Comparison of ENCODE assay signal across 8 cellular contexts in genomic region chr16:87636050-87636684, GRCh38. TPM values are rescaled to one million over a fixed set of nuclear protein-coding genes. Genes with fewer than 3 reads are reported as not detected.
A peak's percentile ranks its signal among the peaks of the same experiment; 100 is the strongest.
DNase-seq lines count a peak whose midpoint lies in the region; ATAC-seq and TF ChIP-seq lines count a peak whose summit lies in the region.

No MANE protein-coding gene starts in this region.

- H3K4me1 ChIP-seq in DOHH2 (ENCODE audit: control insufficient read depth, low read length) (peaks cover 22% of the 10 kb centered on the region), osteoblast (ENCODE audit: insufficient read depth, low read length) (no peaks in the 10 kb centered on the region), testis (peaks cover 9% of the 10 kb centered on the region)

- H3K27ac ChIP-seq in DOHH2 (ENCODE audit: low read depth, low read length), result peak overlapping the region; percentile 44
- no peak overlapping the region for H3K27ac ChIP-seq in osteoblast (ENCODE audit: low read depth, low read length)
- H3K27ac ChIP-seq in testis, result no peak overlapping the region

- H3K36me3 ChIP-seq in DOHH2 (ENCODE audit: control insufficient read depth, low read length) (no peaks in the 10 kb centered on the region), osteoblast (ENCODE audit: insufficient read depth, low read length) (no peaks in the 10 kb centered on the region), testis (ENCODE audit: low read depth, missing control alignments) (no peaks in the 10 kb centered on the region)

- H3K9me3 ChIP-seq in DOHH2 (ENCODE audit: control insufficient read depth, insufficient read depth, low read length) (peaks cover 3% of the 10 kb centered on the region), osteoblast (ENCODE audit: low read depth, low read length) (peaks cover under 1% of the 10 kb centered on the region), testis (no peaks in the 10 kb centered on the region)

- TF ChIP-seq CTCF in DOHH2 (IDR thresholded peaks at IDR 0.05; ENCODE audit: low read depth, low read length, poor library complexity, severe bottlenecking) (peak; percentile 62), LNCaP clone FGC (IDR thresholded peaks at IDR 0.05; ENCODE audit: control insufficient read depth, extremely low read depth, insufficient read depth) (peak; percentile 83), fibroblast of villous mesenchyme (IDR thresholded peaks at IDR 0.05; ENCODE audit: insufficient read depth, low read depth, low read length) (peak; percentile 75), osteoblast (IDR thresholded peaks at IDR 0.05; ENCODE audit: extremely low read depth, low read depth, low read length) (peak; percentile 71), testis (IDR thresholded peaks at IDR 0.05) (peak; percentile 33 to 65 (median 53))

- H4K20me1 ChIP-seq in DOHH2 (ENCODE audit: control insufficient read depth, insufficient read depth, low read depth, low read length) (no peaks in the 10 kb centered on the region), osteoblast (ENCODE audit: insufficient read depth, low read length) (no peaks in the 10 kb centered on the region)

- H3K79me2 ChIP-seq in DOHH2 (ENCODE audit: control insufficient read depth, low read length) (no peaks in the 10 kb centered on the region), osteoblast (ENCODE audit: insufficient read depth, low read length) (no peaks in the 10 kb centered on the region)

- H3K4me2 ChIP-seq in DOHH2 (ENCODE audit: low read length) (peak overlapping the region; percentile 88), osteoblast (ENCODE audit: insufficient read depth, low read length) (peak overlapping the region; percentile 75)

- WGBS in testis, 2 donors, result 28 to 40% methylated on average over 1 to 31 of the region's 31 CpGs

- H2AFZ ChIP-seq in osteoblast (ENCODE audit: low read length), result peak overlapping the region; percentile 59

- H3K27me3 ChIP-seq in DOHH2 (ENCODE audit: control insufficient read depth, low read length), result peaks cover 14% of the 10 kb centered on the region
- peaks cover 36% of the 10 kb centered on the region for H3K27me3 ChIP-seq in osteoblast (ENCODE audit: insufficient read depth, low read length)
- H3K27me3 ChIP-seq in testis, result no peaks in the 10 kb centered on the region

- intact Hi-C loops in testis (cut with DNase I; ENCODE audit: low total_unique reads), result loop anchor here (10.0 kb wide), 1 partner anchor 221 kb away; no protein-coding TSS in a partner anchor

- no peak for TF ChIP-seq POLR2A in testis (IDR thresholded peaks at IDR 0.05)

- no peak for ATAC-seq in GM19023 (IDR thresholded peaks at IDR 0.05; ENCODE audit: unreplicated experiment)

- DNase-seq in LNCaP clone FGC (ENCODE audit: low read depth) (peak; percentile 23), SIG-M5 (lab: John Stamatoyannopoulos, UW) (peak; percentile 53), fibroblast of villous mesenchyme (ENCODE audit: low read depth) (peak; percentile 82), osteoblast (ENCODE audit: insufficient read length, low spot score, missing footprints) (peak; percentile 100), testis (peak; percentile 85)
- DNase-seq in activated T-helper 9 cell treated with anti-CD3 and anti-CD28 coated beads, Interleukin-2, amount 50 U/mL, for 16 hours (ENCODE audit: low read depth), result peak; percentile 73

- no peaks in the 10 kb centered on the region for H3F3A ChIP-seq in DOHH2 (ENCODE audit: control insufficient read depth, insufficient read depth)

- H3K9me2 ChIP-seq in DOHH2 (replicated peaks; ENCODE audit: control insufficient read depth, low read length), result no peaks in the 10 kb centered on the region

- H3K4me3 ChIP-seq in DOHH2 (ENCODE audit: low read length), result peak overlapping the region; percentile 73
- H3K4me3 ChIP-seq in LNCaP clone FGC (ENCODE audit: low read depth, low read length), result no peak overlapping the region
- H3K4me3 ChIP-seq in fibroblast of villous mesenchyme (ENCODE audit: low read depth, low read length), result peak overlapping the region; percentile 19
- peak overlapping the region; percentile 47 for H3K4me3 ChIP-seq in osteoblast (ENCODE audit: insufficient read depth, low read length)
- H3K4me3 ChIP-seq in testis, result no peak overlapping the region

RNA-seq across cellular contexts. Expression of gene JPH3, which starts 33.9 kb away (rescaled TPM):
- total RNA-seq in fibroblast of villous mesenchyme (not detected in 2 replicates), osteoblast (under 0.01 TPM in 1 of 2 replicates, not detected in the other), testis (1 to 10 TPM; 8.3 to 8.7 TPM)
- polyA plus RNA-seq in testis (ENCODE audit: insufficient read depth, low read depth, low replicate concordance), result 3.2 TPM

Comparison
In these comparisons a context has a peak if more than half of its experiments do, and no peak if none do; other contexts are left out.
1. H3K4me3 ChIP-seq: peak in DOHH2 (single experiment), fibroblast of villous mesenchyme (single experiment) and osteoblast (single experiment); none in LNCaP clone FGC (single experiment) and testis (0 of 2).
2. DNase-seq: peak in every context shown above with its lines; median percentile 100 in osteoblast; 85 in testis; 82 in fibroblast of villous mesenchyme; 73 in activated T-helper 9 cell treated with anti-CD3 and anti-CD28 coated beads, Interleukin-2, amount 50 U/mL, for 16 hours; 53 in SIG-M5; 23 in LNCaP clone FGC.
3. Peak in every context shown above with its lines, with median percentiles within 50 percentile points of each other: CTCF ChIP-seq.